Comparison of ENCODE assay signal across 21 cellular contexts in the genomic region with DNA sequence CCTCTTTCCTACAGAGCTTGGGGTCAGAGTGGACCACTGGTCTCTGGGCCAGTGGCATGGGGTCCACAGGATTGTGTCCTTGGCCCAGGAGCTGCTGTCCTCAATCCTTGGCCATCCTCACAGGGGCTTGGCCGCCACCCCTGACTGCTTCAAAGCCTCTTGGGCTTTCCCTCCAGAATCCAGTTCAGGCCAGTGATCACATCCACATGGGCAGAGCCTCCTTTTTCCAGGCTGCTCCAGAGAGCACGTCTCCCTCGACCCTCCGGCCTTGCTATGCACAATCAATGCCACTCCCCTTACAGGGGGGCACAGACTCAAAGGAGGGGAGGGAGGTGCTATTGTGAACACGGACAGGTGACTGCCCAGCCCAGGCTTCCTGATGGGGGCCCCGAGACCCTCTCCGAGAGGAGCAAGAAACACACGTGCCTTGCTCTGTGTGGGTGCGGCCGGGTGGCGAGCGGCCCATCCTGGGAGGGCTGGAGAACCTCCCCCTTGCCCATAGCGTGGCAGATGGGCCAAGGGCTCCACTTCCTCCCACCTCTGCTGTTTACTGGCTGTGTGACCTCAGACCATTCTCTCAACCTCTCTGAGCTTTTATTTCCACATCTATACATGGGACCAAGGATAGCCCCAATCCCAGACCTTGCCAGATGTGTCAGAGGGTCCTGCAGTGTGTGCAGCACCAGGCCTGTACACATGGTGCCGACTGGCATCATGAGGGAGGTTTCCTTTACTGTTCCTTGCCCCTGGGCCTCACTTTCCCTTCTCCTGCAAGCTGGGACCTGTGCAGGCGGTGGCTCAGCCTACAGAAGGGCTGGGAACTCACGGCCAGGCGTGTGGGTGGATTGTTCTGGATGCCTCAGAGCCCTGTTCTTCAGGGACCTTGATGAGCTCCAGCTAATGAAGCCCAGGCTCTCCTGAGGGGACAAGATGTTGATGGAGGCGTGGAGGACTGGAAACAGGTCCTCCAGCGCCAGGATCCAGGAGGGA.
DNase-seq lines count a peak whose midpoint lies in the region; ATAC-seq and TF ChIP-seq lines count a peak whose summit lies in the region.
"Had no signal": no experiment of that assay in that cellular context is flagged by ENCODE, and none has a peak within 500 bp of the region (broad histone marks: within the 10 kb centered on the region; RNA-seq: fewer than 3 reads in every experiment).

No MANE protein-coding gene starts in this region.

- CTCF ChIA-PET in naive thymus-derived CD4-positive, alpha-beta T cell (lab: Charles Lee), result no interaction called here

- H3K27me3 ChIP-seq in right atrium auricular region (no peaks in the 10 kb centered on the region), esophagus (ENCODE audit: control insufficient read depth in 1 of 2, insufficient read depth in 2 of 2, low read length in 2 of 2) (no peaks in the 10 kb centered on the region), MM.1S (replicated peaks; ENCODE audit: insufficient read depth, low read length) (peaks cover 38% of the 10 kb centered on the region)
- H3K27me3 ChIP-seq in naive thymus-derived CD4-positive, alpha-beta T cell (ENCODE audit: control insufficient read depth in 2 of 2, insufficient read depth in 2 of 2, low read length in 2 of 2), result no peaks in the 10 kb centered on the region
- H3K27me3 ChIP-seq: ascending aorta, gastroesophageal sphincter had no signal

- H3K4me3 ChIP-seq in right atrium auricular region (no peak overlapping the region), esophagus (ENCODE audit: low read depth in 1 of 2, low read length in 2 of 2) (no peak overlapping the region), MM.1S (ENCODE audit: low read length) (no peak overlapping the region)
- H3K4me3 ChIP-seq in naive thymus-derived CD4-positive, alpha-beta T cell (ENCODE audit: low read length), result no peak overlapping the region
- H3K4me3 ChIP-seq: ascending aorta, gastroesophageal sphincter, left lung had no signal

- H3K4me1 Mint-ChIP-seq in mesothelial cell of epicardium, result peaks cover 48% of the 10 kb centered on the region
- no peaks in the 10 kb centered on the region for H3K4me1 Mint-ChIP-seq in activated CD4-positive, alpha-beta T cell treated with anti-CD3 and anti-CD28 coated beads, Interleukin-2, amount 10 ng/mL, durations not matched to agents 24 days and 14 days
- peaks cover 0 to 3% (median 0%) of the 10 kb centered on the region in 7 donors for H3K4me1 Mint-ChIP-seq in naive thymus-derived CD4-positive, alpha-beta T cell
- H3K4me1 Mint-ChIP-seq: activated CD4-positive, alpha-beta T cell treated with anti-CD3 and anti-CD28 coated beads for 36 hours; stimulated activated memory B cell treated with anti-CD40 and anti-IgM and Interleukin-4, amounts not matched to agents 10 μg/mL and 1 μg/mL and 100 μg/mL, for 72 hours had no signal

- H3K27ac Mint-ChIP-seq in mesothelial cell of epicardium, result peak overlapping the region; percentile 56
- no peak overlapping the region for H3K27ac Mint-ChIP-seq in activated CD4-positive, alpha-beta T cell treated with anti-CD3 and anti-CD28 coated beads, Interleukin-2, amount 10 ng/mL, durations not matched to agents 24 days and 14 days
- no peak overlapping the region for H3K27ac Mint-ChIP-seq in naive thymus-derived CD4-positive, alpha-beta T cell
- H3K27ac Mint-ChIP-seq: activated CD4-positive, alpha-beta T cell treated with anti-CD3 and anti-CD28 coated beads for 36 hours; CD8-positive, alpha-beta T cell; naive B cell; progenitor cell of endocrine pancreas; stimulated activated memory B cell treated with anti-CD40 and anti-IgM and Interleukin-4, amounts not matched to agents 10 μg/mL and 1 μg/mL and 100 μg/mL, for 72 hours had no signal

- H3K4me2 ChIP-seq in MM.1S (ENCODE audit: low read depth, low read length), result no peak overlapping the region
- H3K4me2 ChIP-seq: SK-N-SH had no signal

- no peak overlapping the region for H2AFZ ChIP-seq in MM.1S (ENCODE audit: low read length)

- H3K36me3 Mint-ChIP-seq in mesothelial cell of epicardium, result no peaks in the 10 kb centered on the region
- no peaks in the 10 kb centered on the region for H3K36me3 Mint-ChIP-seq in activated CD4-positive, alpha-beta T cell treated with anti-CD3 and anti-CD28 coated beads, Interleukin-2, amount 10 ng/mL, durations not matched to agents 24 days and 14 days (ENCODE audit: low read depth)
- peaks cover 0 to 4% (median 0%) of the 10 kb centered on the region in 5 donors for H3K36me3 Mint-ChIP-seq in naive thymus-derived CD4-positive, alpha-beta T cell
- H3K36me3 Mint-ChIP-seq: CD8-positive, alpha-beta T cell; stimulated activated memory B cell treated with anti-CD40 and anti-IgM and Interleukin-4, amounts not matched to agents 10 μg/mL and 1 μg/mL and 100 μg/mL, for 72 hours had no signal

- intact Hi-C loops in Right ventricle myocardium superior (cut with DNase I), result no loop called here
- intact Hi-C loops in activated CD4-positive, alpha-beta T cell treated with anti-CD3 and anti-CD28 coated beads, Interleukin-2, amount 10 ng/mL, durations not matched to agents 24 days and 14 days (cut with micrococcal nuclease), result no loop called here
- intact Hi-C loops in naive thymus-derived CD4-positive, alpha-beta T cell (cut with micrococcal nuclease), result no loop called here

- H3K9me3 Mint-ChIP-seq in mesothelial cell of epicardium, result no peaks in the 10 kb centered on the region
- H3K9me3 Mint-ChIP-seq in activated CD4-positive, alpha-beta T cell treated with anti-CD3 and anti-CD28 coated beads, Interleukin-2, amount 10 ng/mL, durations not matched to agents 24 days and 14 days, result peaks cover 8% of the 10 kb centered on the region
- H3K9me3 Mint-ChIP-seq in naive thymus-derived CD4-positive, alpha-beta T cell, result peaks cover 0 to 5% (median 0%) of the 10 kb centered on the region in 11 donors
- H3K9me3 Mint-ChIP-seq: CD8-positive, alpha-beta T cell had no signal

- H3K9ac ChIP-seq in MM.1S (ENCODE audit: low read length), result no peak overlapping the region
- H3K9ac ChIP-seq: SK-N-SH had no signal

- no peaks in the 10 kb centered on the region for H3K79me2 ChIP-seq in MM.1S (ENCODE audit: low read length)

- no peaks in the 10 kb centered on the region for H3K36me3 ChIP-seq in right atrium auricular region
- peaks cover 0 to 2% of the 10 kb centered on the region in 2 donors for H3K36me3 ChIP-seq in esophagus (ENCODE audit: control insufficient read depth in 2 of 2, insufficient read depth in 2 of 2, low read length in 1 of 2)
- no peaks in the 10 kb centered on the region for H3K36me3 ChIP-seq in naive thymus-derived CD4-positive, alpha-beta T cell (ENCODE audit: control insufficient read depth in 2 of 3, insufficient read depth in 3 of 3, low read length in 3 of 3)
- H3K36me3 ChIP-seq in MM.1S (replicated peaks; ENCODE audit: insufficient read depth, low read length), result no peaks in the 10 kb centered on the region
- H3K36me3 ChIP-seq: ascending aorta, gastroesophageal sphincter, left lung had no signal

- POLR2A ChIA-PET in naive thymus-derived CD4-positive, alpha-beta T cell (lab: Charles Lee), result no interaction called here

- H3K9me3 ChIP-seq in right atrium auricular region (no peaks in the 10 kb centered on the region), esophagus (ENCODE audit: control insufficient read depth in 2 of 2, insufficient read depth in 1 of 2, low read depth in 1 of 2, low read length in 1 of 2) (peaks cover 0 to 3% of the 10 kb centered on the region in 2 donors), MM.1S (replicated peaks; ENCODE audit: insufficient read depth, low read length) (no peaks in the 10 kb centered on the region)
- no peaks in the 10 kb centered on the region for H3K9me3 ChIP-seq in naive thymus-derived CD4-positive, alpha-beta T cell (ENCODE audit: control insufficient read depth in 2 of 3, low read length in 3 of 3)
- H3K9me3 ChIP-seq: ascending aorta, gastroesophageal sphincter, left lung, SK-N-SH had no signal

- 55 to 67% methylated on average over 19 of the region's 19 CpGs for WGBS in esophagus, 2 donors

- H3K27ac ChIP-seq in right atrium auricular region (no peak overlapping the region), esophagus (ENCODE audit: low read depth in 2 of 2, low read length in 1 of 2) (peak overlapping the region; percentile 82 to 83), MM.1S (ENCODE audit: low read length) (no peak overlapping the region)
- no peak overlapping the region for H3K27ac ChIP-seq in naive thymus-derived CD4-positive, alpha-beta T cell (ENCODE audit: low read depth, low read length)
- H3K27ac ChIP-seq: ascending aorta, gastroesophageal sphincter, left lung had no signal

- no peaks in the 10 kb centered on the region for H4K20me1 ChIP-seq in MM.1S (ENCODE audit: insufficient read depth, low read length)

- no peak overlapping the region for H3K4me3 Mint-ChIP-seq in mesothelial cell of epicardium
- no peak overlapping the region for H3K4me3 Mint-ChIP-seq in activated CD4-positive, alpha-beta T cell treated with anti-CD3 and anti-CD28 coated beads, Interleukin-2, amount 10 ng/mL, durations not matched to agents 24 days and 14 days
- no peak overlapping the region for H3K4me3 Mint-ChIP-seq in naive thymus-derived CD4-positive, alpha-beta T cell
- H3K4me3 Mint-ChIP-seq: activated CD4-positive, alpha-beta T cell treated with anti-CD3 and anti-CD28 coated beads for 36 hours; CD8-positive, alpha-beta T cell; stimulated activated memory B cell treated with anti-CD40 and anti-IgM and Interleukin-4, amounts not matched to agents 10 μg/mL and 1 μg/mL and 100 μg/mL, for 72 hours had no signal

- H3K27me3 Mint-ChIP-seq in mesothelial cell of epicardium (ENCODE audit: low read depth), result no peaks in the 10 kb centered on the region
- peaks cover 1% of the 10 kb centered on the region for H3K27me3 Mint-ChIP-seq in activated CD4-positive, alpha-beta T cell treated with anti-CD3 and anti-CD28 coated beads, Interleukin-2, amount 10 ng/mL, durations not matched to agents 24 days and 14 days
- H3K27me3 Mint-ChIP-seq in naive thymus-derived CD4-positive, alpha-beta T cell, result peaks cover 0 to 10% (median 8%) of the 10 kb centered on the region in 5 donors

- peaks cover 0 to 26% of the 10 kb centered on the region in 2 donors for H3K4me1 ChIP-seq in right atrium auricular region
- H3K4me1 ChIP-seq in esophagus (ENCODE audit: control insufficient read depth in 2 of 2, insufficient read depth in 2 of 2, low read length in 1 of 2), result peaks cover 3 to 37% of the 10 kb centered on the region in 2 donors
- no peaks in the 10 kb centered on the region for H3K4me1 ChIP-seq in naive thymus-derived CD4-positive, alpha-beta T cell (ENCODE audit: control insufficient read depth in 2 of 2, insufficient read depth in 2 of 2, low read length in 2 of 2)
- no peaks in the 10 kb centered on the region for H3K4me1 ChIP-seq in MM.1S (ENCODE audit: low read length)

- TF ChIP-seq CTCF in right atrium auricular region (IDR thresholded peaks at IDR 0.05), result no peak
- no peak for TF ChIP-seq CTCF in mesothelial cell of epicardium (IDR thresholded peaks at IDR 0.05; ENCODE audit: unreplicated experiment)
- no peak for TF ChIP-seq CTCF in MM.1S (IDR thresholded peaks at IDR 0.05; ENCODE audit: low read length)

- DNase-seq in Right ventricle myocardium superior, result peak; percentile 27
- no peak for DNase-seq in right atrium auricular region (ENCODE audit: low spot score)
- DNase-seq in mesothelial cell of epicardium (ENCODE audit: low spot score in 2 of 2, unreplicated experiment in 2 of 2), result no peak
- no peak for DNase-seq in activated CD4-positive, alpha-beta T cell treated with anti-CD3 and anti-CD28 coated beads, Interleukin-2, amount 10 ng/mL, durations not matched to agents 24 days and 14 days
- DNase-seq in naive thymus-derived CD4-positive, alpha-beta T cell, result no peak
- DNase-seq in MM.1S, result no peak
- no peak for DNase-seq in stimulated activated naive CD4-positive, alpha-beta T cell treated with Interleukin-2 at 50 U/mL for 16 hours (lab: John Stamatoyannopoulos, UW)
- DNase-seq: activated CD4-positive, alpha-beta T cell treated with anti-CD3 and anti-CD28 coated beads for 36 hours; activated CD8-positive, alpha-beta memory T cell treated with anti-CD3 and anti-CD28 coated beads, Interleukin-2, amount 50 U/mL, for 4 hours; activated gamma-delta T cell treated with Interleukin-2 at 50 U/mL for 16 hours; CD8-positive, alpha-beta T cell; cortex of kidney; HCEC 1CT; naive B cell; SK-N-SH had no signal

- ATAC-seq in Right ventricle myocardium superior (ENCODE audit: poor library complexity), result no peak
- ATAC-seq in naive thymus-derived CD4-positive, alpha-beta T cell, result no peak
- ATAC-seq: activated CD4-positive, alpha-beta T cell treated with anti-CD3 and anti-CD28 coated beads for 36 hours; CD8-positive, alpha-beta T cell; gastroesophageal sphincter; left lung had no signal

- H3K9me2 ChIP-seq in MM.1S (replicated peaks; ENCODE audit: insufficient read depth, low read length), result no peaks in the 10 kb centered on the region
- H3K9me2 ChIP-seq: SK-N-SH had no signal

- H3F3A ChIP-seq in MM.1S (ENCODE audit: insufficient read depth, low read length), result no peaks in the 10 kb centered on the region

Comparison
In these comparisons a context has a peak if more than half of its experiments do, and no peak if none do; other contexts are left out.
1. H3K27ac ChIP-seq: peak in esophagus (2 of 2); none in right atrium auricular region (0 of 2), naive thymus-derived CD4-positive, alpha-beta T cell (single experiment) and MM.1S (single experiment).